In genomic region chr1:39990428-39990827, GRCh38 we compare ENCODE assay signal across 13 cellular contexts.
"Had no signal": no experiment of that assay in that cellular context is flagged by ENCODE, and none has a peak within 500 bp of the region (broad histone marks: within the 10 kb centered on the region; RNA-seq: fewer than 3 reads in every experiment).

No MANE protein-coding gene starts in this region.

- ATAC-seq: activated CD4-positive, CD25-positive, alpha-beta regulatory T cell treated with anti-CD3 and anti-CD28 coated beads, Interleukin-2, amount 50 U/mL, for 24 hours; naive thymus-derived CD8-positive, alpha-beta T cell; right lobe of liver; stimulated activated naive CD8-positive, alpha-beta T cell treated with anti-CD3 and anti-CD28 coated beads, Interleukin-15, amount 100 ng/mL, for 72 hours; T-helper 17 cell had no signal

- H3K27ac ChIP-seq: right lobe of liver, thoracic aorta had no signal

- DNase-seq: activated effector memory CD4-positive, alpha-beta T cell treated with anti-CD3 and anti-CD28 coated beads, Interleukin-2, amount 50 U/mL, for 16 hours; activated T-cell treated with anti-CD3 and anti-CD28 coated beads, Interleukin-2, amount 50 U/mL, for 24 hours; amygdala; foreskin melanocyte; head of caudate nucleus; naive thymus-derived CD8-positive, alpha-beta T cell; nucleus accumbens; right lobe of liver; stimulated activated CD4-positive, alpha-beta T cell treated with anti-CD3 and anti-CD28 coated beads, Interleukin-2, amount 100 ng/mL, for 24 hours; stimulated activated naive CD8-positive, alpha-beta T cell treated with anti-CD3 and anti-CD28 coated beads, Interleukin-15, amount 100 ng/mL, for 72 hours; T-helper 17 cell had no signal
